ENCODE assay signal across 8 cellular contexts in the genomic region with DNA sequence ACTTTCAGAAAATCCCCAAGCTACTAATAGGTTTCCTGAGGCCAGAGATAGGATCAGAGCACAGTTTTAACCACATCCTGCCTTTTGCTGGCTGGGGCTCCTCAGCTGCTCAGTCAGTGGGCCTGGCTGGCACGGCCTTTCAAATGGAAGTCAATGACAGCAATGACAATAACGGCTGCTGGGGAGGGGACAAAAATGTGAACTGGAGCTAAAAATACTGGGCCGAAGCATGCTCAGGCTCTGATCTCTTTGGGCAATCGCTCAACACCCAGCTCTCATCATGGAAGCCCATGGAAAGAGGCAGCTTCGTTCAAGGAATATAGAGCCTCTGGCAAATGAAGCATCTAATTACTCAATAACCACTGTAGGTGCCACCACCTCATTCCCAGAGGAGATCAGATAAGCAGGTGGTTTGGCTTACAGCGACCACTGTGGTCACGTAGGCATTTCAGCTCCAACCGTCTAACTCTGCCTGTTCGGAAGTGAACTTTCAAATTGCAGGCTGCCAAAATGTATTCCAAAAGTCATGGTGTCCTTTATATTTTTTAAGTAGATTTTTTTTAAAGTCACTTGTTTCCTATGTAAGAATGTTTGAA. TPM values are rescaled to one million over a fixed set of nuclear protein-coding genes. Genes with fewer than 3 reads are reported as not detected.
DNase-seq lines count a peak whose midpoint lies in the region; ATAC-seq and TF ChIP-seq lines count a peak whose summit lies in the region.

No MANE protein-coding gene starts in this region.

- peak; percentile 85 for ATAC-seq in activated naive CD8-positive, alpha-beta T cell treated with anti-CD3 and anti-CD28 coated beads, Interleukin-2, amount 10 ng/mL, durations not matched to agents 7 days and 5 days (ENCODE audit: low read depth)
- ATAC-seq in HG02943 (IDR thresholded peaks at IDR 0.05; ENCODE audit: low read depth, unreplicated experiment) (peak; percentile 84), PC-3 (no peak), right cardiac atrium (peak; percentile 47 to 86)

- CTCF ChIA-PET in PC-3 (lab: Charles Lee) = no interaction called here

- POLR2A ChIA-PET in activated naive CD8-positive, alpha-beta T cell treated with anti-CD3 and anti-CD28 coated beads, Interleukin-2, amount 10 ng/mL, durations not matched to agents 7 days and 5 days (lab: Charles Lee) = no interaction called here
- POLR2A ChIA-PET in PC-3 (lab: Charles Lee; ENCODE audit: unreplicated experiment) = interaction anchor here (0.7 kb wide), 1 partner anchor 238 kb away, joined by 4 read pairs; no protein-coding TSS in a partner anchor

- no peaks in the 10 kb centered on the region for H3F3A ChIP-seq in PC-3 (ENCODE audit: low read length, unreplicated experiment)

- no peaks in the 10 kb centered on the region for H3K36me3 Mint-ChIP-seq in activated naive CD8-positive, alpha-beta T cell treated with anti-CD3 and anti-CD28 coated beads, Interleukin-2, amount 10 ng/mL, durations not matched to agents 7 days and 5 days
- no peaks in the 10 kb centered on the region for H3K36me3 Mint-ChIP-seq in activated naive CD8-positive, alpha-beta T cell treated with anti-CD3 and anti-CD28 coated beads for 36 hours

- H3K4me2 ChIP-seq in PC-3 (ENCODE audit: low read length) (no peak overlapping the region), hepatocyte (no peak overlapping the region)

- H3K27ac Mint-ChIP-seq in activated naive CD8-positive, alpha-beta T cell treated with anti-CD3 and anti-CD28 coated beads, Interleukin-2, amount 10 ng/mL, durations not matched to agents 7 days and 5 days = peak overlapping the region; percentile 54
- H3K27ac Mint-ChIP-seq in activated naive CD8-positive, alpha-beta T cell treated with anti-CD3 and anti-CD28 coated beads for 36 hours = no peak overlapping the region

- H3K27me3 ChIP-seq in PC-3 (ENCODE audit: low read length) (no peaks in the 10 kb centered on the region), right cardiac atrium (ENCODE audit: control insufficient read depth, insufficient read depth) (no peaks in the 10 kb centered on the region), hepatocyte (peaks cover 89% of the 10 kb centered on the region)

- H4K20me1 ChIP-seq in PC-3 (ENCODE audit: low read length) (no peaks in the 10 kb centered on the region), hepatocyte (ENCODE audit: insufficient read depth, poor library complexity, severe bottlenecking) (no peaks in the 10 kb centered on the region)

- no peak overlapping the region for H3K27ac ChIP-seq in PC-3 (ENCODE audit: low read length)
- H3K27ac ChIP-seq in right cardiac atrium (ENCODE audit: low read length) = peak overlapping the region; percentile 62
- no peak overlapping the region for H3K27ac ChIP-seq in hepatocyte

- H3K4me3 ChIP-seq in PC-3 (ENCODE audit: low read length) (no peak overlapping the region), right cardiac atrium (ENCODE audit: low read length) (no peak overlapping the region), hepatocyte (no peak overlapping the region)

- H3K36me3 ChIP-seq in PC-3 (ENCODE audit: low read depth, low read length) (no peaks in the 10 kb centered on the region), hepatocyte (replicated peaks; ENCODE audit: insufficient read depth, low read depth) (no peaks in the 10 kb centered on the region)

- peak overlapping the region; percentile 28 for H3K4me3 Mint-ChIP-seq in activated naive CD8-positive, alpha-beta T cell treated with anti-CD3 and anti-CD28 coated beads, Interleukin-2, amount 10 ng/mL, durations not matched to agents 7 days and 5 days
- no peak overlapping the region for H3K4me3 Mint-ChIP-seq in activated naive CD8-positive, alpha-beta T cell treated with anti-CD3 and anti-CD28 coated beads for 36 hours

- H3K9me3 ChIP-seq in PC-3 (ENCODE audit: low read length) (no peaks in the 10 kb centered on the region), right cardiac atrium (ENCODE audit: control insufficient read depth, low read length) (no peaks in the 10 kb centered on the region), hepatocyte (ENCODE audit: low read depth) (no peaks in the 10 kb centered on the region)

- BruUV-seq in PC-3 (replicated peaks; lab: Mats Ljungman, UMichigan) = no TSS peak

- no peaks in the 10 kb centered on the region; the same call in 1 of the 2 replicates for H3K4me1 ChIP-seq in PC-3 (ENCODE audit: insufficient read depth, low read length)
- H3K4me1 ChIP-seq in right cardiac atrium (ENCODE audit: control insufficient read depth, insufficient read depth, low read length) = peaks cover 4% of the 10 kb centered on the region
- no peaks in the 10 kb centered on the region for H3K4me1 ChIP-seq in hepatocyte (ENCODE audit: insufficient read depth)

- H3K9me2 ChIP-seq in PC-3 (replicated peaks; ENCODE audit: low read length) (no peaks in the 10 kb centered on the region), hepatocyte (replicated peaks; ENCODE audit: insufficient read depth) (no peaks in the 10 kb centered on the region)

- H2AFZ ChIP-seq in PC-3 (ENCODE audit: low read length) = no peak overlapping the region
- no peak overlapping the region for H2AFZ ChIP-seq in hepatocyte

- peaks cover 12% of the 10 kb centered on the region for H3K4me1 Mint-ChIP-seq in activated naive CD8-positive, alpha-beta T cell treated with anti-CD3 and anti-CD28 coated beads, Interleukin-2, amount 10 ng/mL, durations not matched to agents 7 days and 5 days
- peaks cover 10% of the 10 kb centered on the region for H3K4me1 Mint-ChIP-seq in activated naive CD8-positive, alpha-beta T cell treated with anti-CD3 and anti-CD28 coated beads for 36 hours

- H3K79me2 ChIP-seq in PC-3 (ENCODE audit: low read length) (no peaks in the 10 kb centered on the region), hepatocyte (no peaks in the 10 kb centered on the region)

- peaks cover 60% of the 10 kb centered on the region for H3K27me3 Mint-ChIP-seq in activated naive CD8-positive, alpha-beta T cell treated with anti-CD3 and anti-CD28 coated beads, Interleukin-2, amount 10 ng/mL, durations not matched to agents 7 days and 5 days
- H3K27me3 Mint-ChIP-seq in activated naive CD8-positive, alpha-beta T cell treated with anti-CD3 and anti-CD28 coated beads for 36 hours = peaks cover 48% of the 10 kb centered on the region

- DNase-seq in activated naive CD8-positive, alpha-beta T cell treated with anti-CD3 and anti-CD28 coated beads, Interleukin-2, amount 10 ng/mL, durations not matched to agents 7 days and 5 days = no peak
- no peak for DNase-seq in activated naive CD8-positive, alpha-beta T cell treated with anti-CD3 and anti-CD28 coated beads for 36 hours
- DNase-seq in PC-3 = peak; percentile 35
- peak in 1 of 3 donors; percentile 60 for DNase-seq in right cardiac atrium
- DNase-seq in NCI-H1436 (lab: John Stamatoyannopoulos, UW) = no peak
- no peak for DNase-seq in hepatocyte (ENCODE audit: low spot score)
- no peak for DNase-seq in epidermal melanocyte (ENCODE audit: insufficient read length, low spot score)

- H3K9me3 Mint-ChIP-seq in activated naive CD8-positive, alpha-beta T cell treated with anti-CD3 and anti-CD28 coated beads, Interleukin-2, amount 10 ng/mL, durations not matched to agents 7 days and 5 days = no peaks in the 10 kb centered on the region
- H3K9me3 Mint-ChIP-seq in activated naive CD8-positive, alpha-beta T cell treated with anti-CD3 and anti-CD28 coated beads for 36 hours = no peaks in the 10 kb centered on the region

- WGBS in right cardiac atrium = 40% methylated on average over 9 of the region's 9 CpGs
- 75% methylated on average over 9 of the region's 9 CpGs for WGBS in hepatocyte (ENCODE audit: low lambda C conversion rate, missing lambda C conversion rate)

- no peak overlapping the region for H3K9ac ChIP-seq in PC-3 (ENCODE audit: low read length)

- TF ChIP-seq CTCF in PC-3 (conservative IDR thresholded peaks at IDR 0.05; ENCODE audit: low read depth, low read length) (no peak), hepatocyte (IDR thresholded peaks at IDR 0.05; ENCODE audit: poor library complexity) (no peak)

- intact Hi-C loops in PC-3 (cut with micrococcal nuclease) = no loop called here
- intact Hi-C loops in right cardiac atrium (cut with DNase I) = no loop called here

RNA-seq across cellular contexts. Expression of gene WT1, which starts 14.3 kb away (rescaled TPM):
- not detected for total RNA-seq in activated naive CD8-positive, alpha-beta T cell treated with anti-CD3 and anti-CD28 coated beads, Interleukin-2, amount 10 ng/mL, durations not matched to agents 7 days and 5 days
- not detected for total RNA-seq in activated naive CD8-positive, alpha-beta T cell treated with anti-CD3 and anti-CD28 coated beads for 36 hours
- total RNA-seq in PC-3 (2014; rRNA removed) (8.5 and 9.1 TPM in 2 replicates), right cardiac atrium (1 to 10 TPM; 1.4 to 3.0 (median 2.0) TPM), hepatocyte (0.24 and 0.47 TPM in 2 replicates)
- polyA plus RNA-seq in right cardiac atrium (2.0 TPM), hepatocyte (0.37 and 1.2 TPM in 2 replicates)
